39 cellular contexts compared by ENCODE assay signal in genomic region chr7:129193892-129194291, GRCh38.
"Had no signal": no experiment of that assay in that cellular context is flagged by ENCODE, and none has a peak within 500 bp of the region (broad histone marks: within the 10 kb centered on the region; RNA-seq: fewer than 3 reads in every experiment).

No MANE protein-coding gene starts in this region.

- H3K4me1 Mint-ChIP-seq: central memory CD8-positive, alpha-beta T cell had no signal

- H3K4me3 ChIP-seq: adrenal gland, ascending aorta, body of pancreas, breast epithelium, cardiac muscle cell had no signal

- FAIRE-seq: astrocyte, bronchial epithelial cell had no signal

- H3K27me3 ChIP-seq: adrenal gland, ascending aorta, body of pancreas, brain microvascular endothelial cell, breast epithelium, cardiac muscle cell had no signal

- H3K4me1 ChIP-seq: breast epithelium had no signal

- H3K27ac Mint-ChIP-seq: activated naive CD4-positive, alpha-beta T cell treated with anti-CD3 and anti-CD28 coated beads for 36 hours; activated naive CD4-positive, alpha-beta T cell treated with anti-CD3 and anti-CD28 coated beads, Interleukin-2, amount 10 ng/mL, durations not matched to agents 7 days and 5 days; activated naive CD4-positive, alpha-beta T cell treated with anti-CD3 and anti-CD28 coated beads, Interleukin-2, amount 50 U/mL, for 72 hours; activated naive CD8-positive, alpha-beta T cell; activated naive CD8-positive, alpha-beta T cell treated with anti-CD3 and anti-CD28 coated beads for 36 hours; activated naive CD8-positive, alpha-beta T cell treated with anti-CD3 and anti-CD28 coated beads, Interleukin-2, amount 10 ng/mL, durations not matched to agents 7 days and 5 days; activated naive CD8-positive, alpha-beta T cell treated with anti-CD3 and anti-CD28 coated beads, Interleukin-2, amount 50 U/mL, for 24 hours; activated T-cell treated with anti-CD3 and anti-CD28 coated beads, Interleukin-2, amount 50 U/mL, for 24 hours; activated T-cell treated with anti-CD3 and anti-CD28 coated beads, Interleukin-2, amount 50 U/mL, for 72 hours; activated T-helper 1 cell treated with anti-CD3 and anti-CD28 coated beads, Interleukin-12 subunit alpha, Interleukin-12 subunit beta, Interleukin-2, Interleukin-4 antibody, amounts not matched to agents 30 ng/mL and 10 ng/mL and 1 ng/mL, durations not matched to agents 14 hours and 24 hours and 36 hours; activated T-helper 17 cell treated with anti-CD3 and anti-CD28 coated beads, Interleukin-2, amount 50 U/mL, for 72 hours; activated T-helper 2 cell treated with anti-CD3 and anti-CD28 coated beads, Interferon-gamma antibody, Interleukin-2, Interleukin-4, amounts not matched to agents 10 μg/mL and 5 μg/mL and 100 μg/mL, durations not matched to agents 14 hours and 24 hours and 36 hours; brain had no signal

- H3K9me3 Mint-ChIP-seq: activated naive CD4-positive, alpha-beta T cell treated with anti-CD3 and anti-CD28 coated beads for 36 hours; activated naive CD4-positive, alpha-beta T cell treated with anti-CD3 and anti-CD28 coated beads, Interleukin-2, amount 10 ng/mL, durations not matched to agents 7 days and 5 days; activated naive CD4-positive, alpha-beta T cell treated with anti-CD3 and anti-CD28 coated beads, Interleukin-2, amount 50 U/mL, for 24 hours; activated naive CD4-positive, alpha-beta T cell treated with anti-CD3 and anti-CD28 coated beads, Interleukin-2, amount 50 U/mL, for 72 hours; activated naive CD8-positive, alpha-beta T cell treated with anti-CD3 and anti-CD28 coated beads for 36 hours; activated naive CD8-positive, alpha-beta T cell treated with anti-CD3 and anti-CD28 coated beads, Interleukin-2, amount 10 ng/mL, durations not matched to agents 7 days and 5 days; activated naive CD8-positive, alpha-beta T cell treated with anti-CD3 and anti-CD28 coated beads, Interleukin-2, amount 50 U/mL, for 24 hours; activated T-cell treated with anti-CD3 and anti-CD28 coated beads, Interleukin-2, amount 50 U/mL, for 24 hours; activated T-cell treated with anti-CD3 and anti-CD28 coated beads, Interleukin-2, amount 50 U/mL, for 4 hours; activated T-cell treated with anti-CD3 and anti-CD28 coated beads, Interleukin-2, amount 50 U/mL, for 72 hours; activated T-helper 1 cell treated with anti-CD3 and anti-CD28 coated beads, Interleukin-12 subunit alpha, Interleukin-12 subunit beta, Interleukin-2, Interleukin-4 antibody, amounts not matched to agents 30 ng/mL and 10 ng/mL and 1 ng/mL, durations not matched to agents 14 hours and 24 hours and 36 hours; activated T-helper 17 cell treated with anti-CD3 and anti-CD28 coated beads, Interleukin-2, amount 50 U/mL, for 72 hours; activated T-helper 2 cell treated with anti-CD3 and anti-CD28 coated beads, Interferon-gamma antibody, Interleukin-2, Interleukin-4, amounts not matched to agents 10 μg/mL and 5 μg/mL and 100 μg/mL, durations not matched to agents 14 hours and 24 hours and 36 hours; central memory CD8-positive, alpha-beta T cell had no signal

- H3K4me3 Mint-ChIP-seq: activated naive CD4-positive, alpha-beta T cell treated with anti-CD3 and anti-CD28 coated beads for 36 hours; activated naive CD4-positive, alpha-beta T cell treated with anti-CD3 and anti-CD28 coated beads, Interleukin-2, amount 10 ng/mL, durations not matched to agents 7 days and 5 days; activated naive CD4-positive, alpha-beta T cell treated with anti-CD3 and anti-CD28 coated beads, Interleukin-2, amount 50 U/mL, for 24 hours; activated naive CD8-positive, alpha-beta T cell; activated naive CD8-positive, alpha-beta T cell treated with anti-CD3 and anti-CD28 coated beads for 36 hours; activated naive CD8-positive, alpha-beta T cell treated with anti-CD3 and anti-CD28 coated beads, Interleukin-2, amount 10 ng/mL, durations not matched to agents 7 days and 5 days; activated naive CD8-positive, alpha-beta T cell treated with anti-CD3 and anti-CD28 coated beads, Interleukin-2, amount 50 U/mL, for 24 hours; activated T-cell treated with anti-CD3 and anti-CD28 coated beads, Interleukin-2, amount 50 U/mL, for 24 hours; activated T-cell treated with anti-CD3 and anti-CD28 coated beads, Interleukin-2, amount 50 U/mL, for 4 hours; activated T-cell treated with anti-CD3 and anti-CD28 coated beads, Interleukin-2, amount 50 U/mL, for 72 hours; activated T-helper 1 cell treated with anti-CD3 and anti-CD28 coated beads, Interleukin-12 subunit alpha, Interleukin-12 subunit beta, Interleukin-2, Interleukin-4 antibody, amounts not matched to agents 30 ng/mL and 10 ng/mL and 1 ng/mL, durations not matched to agents 14 hours and 24 hours and 36 hours; activated T-helper 17 cell treated with anti-CD3 and anti-CD28 coated beads, Interleukin-2, amount 50 U/mL, for 72 hours; brain; central memory CD8-positive, alpha-beta T cell had no signal

- ATAC-seq: activated naive CD4-positive, alpha-beta T cell treated with anti-CD3 and anti-CD28 coated beads, Interleukin-2, amount 50 U/mL, for 72 hours; activated naive CD8-positive, alpha-beta T cell treated with anti-CD3 and anti-CD28 coated beads, Interleukin-2, amount 50 U/mL, for 24 hours; activated T-cell treated with anti-CD3 and anti-CD28 coated beads, Interleukin-2, amount 50 U/mL, for 4 hours; activated T-cell treated with anti-CD3 and anti-CD28 coated beads, Interleukin-2, amount 50 U/mL, for 72 hours; activated T-helper 17 cell treated with anti-CD3 and anti-CD28 coated beads, Interleukin-2, amount 50 U/mL, for 72 hours; body of pancreas had no signal

- H3K36me3 Mint-ChIP-seq: activated naive CD4-positive, alpha-beta T cell treated with anti-CD3 and anti-CD28 coated beads, Interleukin-2, amount 10 ng/mL, durations not matched to agents 7 days and 5 days; activated naive CD4-positive, alpha-beta T cell treated with anti-CD3 and anti-CD28 coated beads, Interleukin-2, amount 50 U/mL, for 24 hours; activated naive CD8-positive, alpha-beta T cell; activated naive CD8-positive, alpha-beta T cell treated with anti-CD3 and anti-CD28 coated beads for 36 hours; activated naive CD8-positive, alpha-beta T cell treated with anti-CD3 and anti-CD28 coated beads, Interleukin-2, amount 10 ng/mL, durations not matched to agents 7 days and 5 days had no signal

- H3K36me3 ChIP-seq: adrenal gland, ascending aorta, brain microvascular endothelial cell, breast epithelium had no signal

- H3K27ac ChIP-seq: adrenal gland, ascending aorta, body of pancreas, brain microvascular endothelial cell, breast epithelium, cardiac muscle cell had no signal

- H3K9me3 ChIP-seq: adrenal gland, ascending aorta, body of pancreas, breast epithelium had no signal

- DNase-seq: activated effector memory CD4-positive, alpha-beta T cell treated with anti-CD3 and anti-CD28 coated beads, Interleukin-2, amount 50 U/mL, for 16 hours; activated effector memory CD4-positive, alpha-beta T cell treated with Interleukin-2 at 50 U/mL for 16 hours; activated gamma-delta T cell; activated gamma-delta T cell treated with Interleukin-2 at 50 U/mL for 16 hours; activated naive CD4-positive, alpha-beta T cell; activated naive CD4-positive, alpha-beta T cell treated with anti-CD3 and anti-CD28 coated beads for 36 hours; activated naive CD4-positive, alpha-beta T cell treated with anti-CD3 and anti-CD28 coated beads, Interleukin-2, amount 10 ng/mL, durations not matched to agents 7 days and 5 days; activated naive CD4-positive, alpha-beta T cell treated with anti-CD3 and anti-CD28 coated beads, Interleukin-2, amount 50 U/mL, for 16 hours; activated naive CD4-positive, alpha-beta T cell treated with Interleukin-2 at 50 U/mL for 16 hours; activated naive CD8-positive, alpha-beta T cell treated with anti-CD3 and anti-CD28 coated beads for 36 hours; activated naive CD8-positive, alpha-beta T cell treated with anti-CD3 and anti-CD28 coated beads, Interleukin-2, amount 10 ng/mL, durations not matched to agents 7 days and 5 days; activated naive CD8-positive, alpha-beta T cell treated with anti-CD3 and anti-CD28 coated beads, Interleukin-2, amount 50 U/mL, for 24 hours; activated T-cell treated with anti-CD3 and anti-CD28 coated beads, Interleukin-2, amount 50 U/mL, for 24 hours; activated T-cell treated with anti-CD3 and anti-CD28 coated beads, Interleukin-2, amount 50 U/mL, for 4 hours; activated T-cell treated with anti-CD3 and anti-CD28 coated beads, Interleukin-2, amount 50 U/mL, for 48 hours; activated T-cell treated with anti-CD3 and anti-CD28 coated beads, Interleukin-2, amount 50 U/mL, for 72 hours; adrenal gland; amniotic stem cell; amygdala; anterior cingulate cortex; aorta; body of pancreas; brain microvascular endothelial cell; caudate nucleus; central memory CD4-positive, alpha-beta T cell; cerebellar nuclear complex had no signal
